Comparison of ENCODE assay signal across 27 cellular contexts in the genomic region with DNA sequence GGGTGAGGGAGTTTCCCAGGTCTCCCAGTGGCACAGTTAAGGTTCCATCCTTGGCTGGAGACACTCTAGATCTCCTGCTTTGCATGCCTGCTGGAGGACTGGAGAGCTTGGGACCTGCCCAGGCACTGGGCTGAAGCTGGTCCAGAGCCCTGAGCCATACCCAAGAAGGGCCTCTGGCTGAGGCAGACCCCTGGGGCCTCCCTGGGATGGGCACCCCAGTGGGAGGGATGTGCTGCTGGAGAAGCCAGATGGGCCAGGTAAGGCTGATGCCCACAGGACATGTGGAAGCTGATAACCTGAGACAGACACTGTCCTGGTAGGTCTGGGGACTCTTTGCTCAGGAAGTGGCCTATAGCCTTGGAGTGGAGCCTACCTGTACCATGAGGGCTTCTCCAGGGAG.
"Had no signal": no experiment of that assay in that cellular context is flagged by ENCODE, and none has a peak within 500 bp of the region (broad histone marks: within the 10 kb centered on the region; RNA-seq: fewer than 3 reads in every experiment).

No MANE protein-coding gene starts in this region.

- H3K27me3 Mint-ChIP-seq: stimulated activated naive CD8-positive, alpha-beta T cell treated with anti-CD3 and anti-CD28 coated beads, Interleukin-15, Interleukin-2, amounts not matched to agents 100 ng/mL and 50 ng/mL, for 24 hours had no signal

- H3K9me3 Mint-ChIP-seq: nephron; stimulated activated naive CD8-positive, alpha-beta T cell treated with anti-CD3 and anti-CD28 coated beads, Interleukin-15, Interleukin-2, amounts not matched to agents 100 ng/mL and 50 ng/mL, for 24 hours; type B pancreatic cell had no signal

- H3K4me1 Mint-ChIP-seq: nephron; stimulated activated memory B cell treated with anti-CD40 and anti-IgM and Interleukin-4, amounts not matched to agents 10 μg/mL and 1 μg/mL and 100 μg/mL, for 72 hours had no signal

- H3K36me3 Mint-ChIP-seq: naive thymus-derived CD4-positive, alpha-beta T cell; neural progenitor cell; stimulated activated memory B cell treated with anti-CD40 and anti-IgM and Interleukin-4, amounts not matched to agents 10 μg/mL and 1 μg/mL and 100 μg/mL, for 72 hours; type B pancreatic cell had no signal

- H3K27ac ChIP-seq: neural progenitor cell, ovary, parathyroid adenoma, prostate gland, right atrium auricular region, right lobe of liver, sigmoid colon, suprapubic skin, testis, tibial artery, transverse colon, upper lobe of right lung, uterus had no signal

- H3K36me3 ChIP-seq: neural progenitor cell, ovary, prostate gland, right atrium auricular region, right lobe of liver, sigmoid colon, suprapubic skin, tibial artery, transverse colon, upper lobe of right lung, uterus had no signal

- H3K4me1 ChIP-seq: neural progenitor cell, parathyroid adenoma, prostate gland, right atrium auricular region, right lobe of liver, sigmoid colon, suprapubic skin, testis, tibial artery, upper lobe of right lung, uterus had no signal

- H3K27me3 ChIP-seq: neural progenitor cell, ovary, right atrium auricular region, right lobe of liver, sigmoid colon, testis, transverse colon, upper lobe of right lung, uterus had no signal

- H3K4me3 ChIP-seq: neural progenitor cell, ovary, prostate gland, right atrium auricular region, right lobe of liver, sigmoid colon, suprapubic skin, testis, tibial artery, transverse colon, upper lobe of right lung, uterus had no signal

- H3K9me3 ChIP-seq: ovary, prostate gland, right atrium auricular region, right lobe of liver, sigmoid colon, suprapubic skin, testis, tibial artery, transverse colon, upper lobe of right lung, uterus had no signal

- ATAC-seq: naive thymus-derived CD4-positive, alpha-beta T cell; stimulated activated memory B cell treated with anti-CD40 and anti-IgM and Interleukin-4, amounts not matched to agents 10 μg/mL and 1 μg/mL and 100 μg/mL, for 72 hours; upper lobe of right lung had no signal

- H3K27ac Mint-ChIP-seq: naive thymus-derived CD4-positive, alpha-beta T cell; nephron; neural progenitor cell; stimulated activated memory B cell treated with anti-CD40 and anti-IgM and Interleukin-4, amounts not matched to agents 10 μg/mL and 1 μg/mL and 100 μg/mL, for 72 hours; stimulated activated naive CD8-positive, alpha-beta T cell treated with anti-CD3 and anti-CD28 coated beads, Interleukin-15, Interleukin-2, amounts not matched to agents 100 ng/mL and 50 ng/mL, for 24 hours; type B pancreatic cell had no signal

- DNase-seq: naive thymus-derived CD4-positive, alpha-beta T cell; occipital lobe; ovary; retina; right lobe of liver; sigmoid colon; small intestine; stimulated activated CD4-positive, alpha-beta T cell treated with anti-CD3 and anti-CD28 coated beads, Interleukin-15, amount 100 ng/mL, for 24 hours; stimulated activated CD4-positive, alpha-beta T cell treated with anti-CD3 and anti-CD28 coated beads, Interleukin-2, amount 100 ng/mL, for 24 hours; stimulated activated CD4-positive, alpha-beta T cell treated with anti-CD3 and anti-CD28 coated beads, Interleukin-2, amount 100 ng/mL, for 48 hours; stimulated activated CD4-positive, alpha-beta T cell treated with anti-CD3 and anti-CD28 coated beads, Interleukin-4, amount 100 ng/mL, for 24 hours; stimulated activated naive CD4-positive, alpha-beta T cell; substantia nigra; testis; transverse colon; upper lobe of right lung; uterus had no signal

- H3K4me3 Mint-ChIP-seq: naive thymus-derived CD4-positive, alpha-beta T cell; nephron; neural progenitor cell; stimulated activated memory B cell treated with anti-CD40 and anti-IgM and Interleukin-4, amounts not matched to agents 10 μg/mL and 1 μg/mL and 100 μg/mL, for 72 hours; stimulated activated naive CD8-positive, alpha-beta T cell treated with anti-CD3 and anti-CD28 coated beads, Interleukin-15, Interleukin-2, amounts not matched to agents 100 ng/mL and 50 ng/mL, for 24 hours; type B pancreatic cell had no signal
